20 cellular contexts compared by ENCODE assay signal in genomic region chr1:177914603-177915002, GRCh38. TPM values are rescaled to one million over a fixed set of nuclear protein-coding genes. Genes with fewer than 3 reads are reported as not detected.
"Had no signal": no experiment of that assay in that cellular context is flagged by ENCODE, and none has a peak within 500 bp of the region (broad histone marks: within the 10 kb centered on the region; RNA-seq: fewer than 3 reads in every experiment).

No MANE protein-coding gene starts in this region.

- ATAC-seq: right cardiac atrium; stimulated activated naive CD8-positive, alpha-beta T cell treated with anti-CD3 and anti-CD28 coated beads, Interleukin-15, Interleukin-2, amounts not matched to agents 100 U/mL and 50 U/mL, for 24 hours; T-cell had no signal

- H3K27ac Mint-ChIP-seq: activated CD4-positive, alpha-beta memory T cell treated with anti-CD3 and anti-CD28 coated beads, Interleukin-2, amount 10 ng/mL, durations not matched to agents 7 days and 5 days; activated T-cell treated with anti-CD3 and anti-CD28 coated beads, Interleukin-2, amount 50 U/mL, for 24 hours; endodermal cell; nephron; progenitor cell of endocrine pancreas; T-cell had no signal

- FAIRE-seq: small intestine had no signal

- H3K9me3 ChIP-seq: esophagus muscularis mucosa, upper lobe of left lung had no signal

- H3K36me3 ChIP-seq: esophagus muscularis mucosa, upper lobe of left lung, WERI-Rb-1 had no signal

- H3K4me3 ChIP-seq: dorsolateral prefrontal cortex, esophagus muscularis mucosa, upper lobe of left lung had no signal

- H3K27me3 Mint-ChIP-seq: activated CD4-positive, alpha-beta memory T cell treated with anti-CD3 and anti-CD28 coated beads, Interleukin-2, amount 10 ng/mL, durations not matched to agents 7 days and 5 days; activated T-cell treated with anti-CD3 and anti-CD28 coated beads, Interleukin-2, amount 50 U/mL, for 24 hours had no signal

- H3K36me3 Mint-ChIP-seq: T-cell had no signal

- H3K9me3 Mint-ChIP-seq: activated T-cell treated with anti-CD3 and anti-CD28 coated beads, Interleukin-2, amount 50 U/mL, for 24 hours; endodermal cell; nephron; T-cell had no signal

- H3K4me3 Mint-ChIP-seq: activated CD4-positive, alpha-beta memory T cell treated with anti-CD3 and anti-CD28 coated beads, Interleukin-2, amount 10 ng/mL, durations not matched to agents 7 days and 5 days; activated T-cell treated with anti-CD3 and anti-CD28 coated beads, Interleukin-2, amount 50 U/mL, for 24 hours; endodermal cell; nephron; T-cell had no signal

- H3K27ac ChIP-seq: dorsolateral prefrontal cortex, esophagus muscularis mucosa, upper lobe of left lung, WERI-Rb-1 had no signal

- H3K4me1 ChIP-seq: esophagus muscularis mucosa, upper lobe of left lung had no signal

- H3K27me3 ChIP-seq: upper lobe of left lung had no signal

- H3K4me1 Mint-ChIP-seq: activated CD4-positive, alpha-beta memory T cell treated with anti-CD3 and anti-CD28 coated beads, Interleukin-2, amount 10 ng/mL, durations not matched to agents 7 days and 5 days; nephron; T-cell had no signal

- DNase-seq: activated CD4-positive, alpha-beta memory T cell treated with anti-CD3 and anti-CD28 coated beads, Interleukin-2, amount 10 ng/mL, durations not matched to agents 7 days and 5 days; activated effector memory CD4-positive, alpha-beta T cell treated with Interleukin-2 at 50 U/mL for 16 hours; activated naive CD4-positive, alpha-beta T cell treated with anti-CD3 and anti-CD28 coated beads, Interleukin-2, amount 50 U/mL, for 16 hours; activated T-cell treated with anti-CD3 and anti-CD28 coated beads, Interleukin-2, amount 50 U/mL, for 24 hours; dorsolateral prefrontal cortex; endodermal cell; foreskin melanocyte; nucleus accumbens; right cardiac atrium; small intestine; stimulated activated CD4-positive, alpha-beta T cell treated with anti-CD3 and anti-CD28 coated beads, Interleukin-4, amount 100 ng/mL, for 4 hours; stimulated activated CD8-positive, alpha-beta memory T cell treated with anti-CD3 and anti-CD28 coated beads, Interleukin-4, amount 100 ng/mL, for 48 hours; stimulated activated naive CD8-positive, alpha-beta T cell treated with anti-CD3 and anti-CD28 coated beads, Interleukin-15, Interleukin-2, amounts not matched to agents 100 U/mL and 50 U/mL, for 24 hours; T-cell; T1000; upper lobe of left lung; WERI-Rb-1 had no signal

RNA-seq across cellular contexts. Expression of gene SEC16B, which starts 55.3 kb away (rescaled TPM):
- total RNA-seq: activated CD4-positive, alpha-beta memory T cell treated with anti-CD3 and anti-CD28 coated beads, Interleukin-2, amount 10 ng/mL, durations not matched to agents 7 days and 5 days; T-cell had no signal
